In genomic region chr11:32374261-32374711, GRCh38 we compare ENCODE assay signal across 9 cellular contexts.
DNase-seq lines count a peak whose midpoint lies in the region; ATAC-seq and TF ChIP-seq lines count a peak whose summit lies in the region.
"Had no signal": no experiment of that assay in that cellular context is flagged by ENCODE, and none has a peak within 500 bp of the region (broad histone marks: within the 10 kb centered on the region; RNA-seq: fewer than 3 reads in every experiment).

No MANE protein-coding gene starts in this region.

- no peaks in the 10 kb centered on the region for H3K27me3 ChIP-seq in prostate gland (replicated peaks; ENCODE audit: insufficient read depth)

- TF ChIP-seq CTCF in fibroblast of pulmonary artery (IDR thresholded peaks at IDR 0.05; ENCODE audit: low read length, missing control alignments) = peak; percentile 56
- TF ChIP-seq CTCF in prostate gland (IDR thresholded peaks at IDR 0.05) = no peak

- no peak overlapping the region for H3K4me3 Mint-ChIP-seq in stimulated activated naive CD8-positive, alpha-beta T cell treated with anti-CD3 and anti-CD28 coated beads, Interleukin-15, amount 100 ng/mL, for 72 hours

- H3K36me3 ChIP-seq in prostate gland = no peaks in the 10 kb centered on the region

- H3K27ac Mint-ChIP-seq in stimulated activated naive CD8-positive, alpha-beta T cell treated with anti-CD3 and anti-CD28 coated beads, Interleukin-15, amount 100 ng/mL, for 72 hours = no peak overlapping the region

- WGBS in prostate gland = 52% methylated on average over 13 of the region's 13 CpGs

- DNase-seq in stimulated activated CD4-positive, alpha-beta T cell treated with anti-CD3 and anti-CD28 coated beads, Interleukin-15, amount 100 ng/mL, for 24 hours = peak; percentile 59
- DNase-seq in stimulated activated CD4-positive, alpha-beta T cell treated with anti-CD3 and anti-CD28 coated beads, Interleukin-12 subunit alpha, Interleukin-12 subunit beta, amount 100 ng/mL, for 4 hours = no peak
- peak; percentile 50 for DNase-seq in HT-29 (ENCODE audit: low spot score)
- peak; percentile 49 for DNase-seq in fibroblast of pulmonary artery (ENCODE audit: low read depth)
- peak; percentile 41 to 57 for DNase-seq in stimulated activated naive CD8-positive, alpha-beta T cell treated with anti-CD3 and anti-CD28 coated beads, Interleukin-15, amount 100 ng/mL, for 72 hours
- no peak for DNase-seq in effector CD4-positive, alpha-beta T cell
- no peak for DNase-seq in prostate gland (ENCODE audit: low spot score)

- no peaks in the 10 kb centered on the region for H3K9me3 ChIP-seq in prostate gland

- ATAC-seq in SK-N-SH treated with all-trans-retinoic acid at 6 μM for 48 hours = peak; percentile 69
- peak; percentile 64 for ATAC-seq in stimulated activated naive CD8-positive, alpha-beta T cell treated with anti-CD3 and anti-CD28 coated beads, Interleukin-15, amount 100 ng/mL, for 72 hours

- H3K4me1 ChIP-seq in prostate gland (replicated peaks) = no peaks in the 10 kb centered on the region

- peaks cover 9% of the 10 kb centered on the region for H3K27me3 Mint-ChIP-seq in stimulated activated naive CD8-positive, alpha-beta T cell treated with anti-CD3 and anti-CD28 coated beads, Interleukin-15, amount 100 ng/mL, for 72 hours

- no peak for TF ChIP-seq POLR2A in prostate gland (IDR thresholded peaks at IDR 0.05)

- no peak overlapping the region for H3K27ac ChIP-seq in prostate gland
- H3K27ac ChIP-seq: epithelial cell of prostate had no signal

- H3K4me1 Mint-ChIP-seq in stimulated activated naive CD8-positive, alpha-beta T cell treated with anti-CD3 and anti-CD28 coated beads, Interleukin-15, amount 100 ng/mL, for 72 hours = peaks cover 7% of the 10 kb centered on the region

- peaks cover 9 to 14% of the 10 kb centered on the region in 2 donors for H3K9me3 Mint-ChIP-seq in stimulated activated naive CD8-positive, alpha-beta T cell treated with anti-CD3 and anti-CD28 coated beads, Interleukin-15, amount 100 ng/mL, for 72 hours

- intact Hi-C loops in prostate gland (cut with DNase I) = no loop called here

- H3K4me3 ChIP-seq in fibroblast of pulmonary artery (replicated peaks; ENCODE audit: low read depth, low read length) (no peak overlapping the region), prostate gland (no peak overlapping the region)

TF ChIP-seq in SK-N-SH treated with all-trans-retinoic acid at 6 μM for 48 hours, 23 proteins besides CTCF, POLR2A, EP300 and RAD21:
- no peak for TF ChIP-seq PPARA (CRISPR knock-in tag; IDR thresholded peaks at IDR 0.05; ENCODE audit: borderline replicate concordance)
- TF ChIP-seq ZFP3 (CRISPR knock-in tag; IDR thresholded peaks at IDR 0.05) = no peak
- no peak for TF ChIP-seq PATZ1 (CRISPR knock-in tag; IDR thresholded peaks at IDR 0.05; ENCODE audit: borderline replicate concordance)
- TF ChIP-seq POU6F1 (CRISPR knock-in tag; IDR thresholded peaks at IDR 0.05; ENCODE audit: borderline replicate concordance, low read depth) = no peak
- TF ChIP-seq TSHZ2 (CRISPR knock-in tag; IDR thresholded peaks at IDR 0.05) = no peak
- no peak for TF ChIP-seq ZNF8 (CRISPR knock-in tag; IDR thresholded peaks at IDR 0.05)

Comparison
In these comparisons a context has a peak if more than half of its experiments do, and no peak if none do; other contexts are left out.
1. DNase-seq: peak in stimulated activated CD4-positive, alpha-beta T cell treated with anti-CD3 and anti-CD28 coated beads, Interleukin-15, amount 100 ng/mL, for 24 hours (single experiment), HT-29 (single experiment), fibroblast of pulmonary artery (single experiment) and stimulated activated naive CD8-positive, alpha-beta T cell treated with anti-CD3 and anti-CD28 coated beads, Interleukin-15, amount 100 ng/mL, for 72 hours (2 of 2); none in stimulated activated CD4-positive, alpha-beta T cell treated with anti-CD3 and anti-CD28 coated beads, Interleukin-12 subunit alpha, Interleukin-12 subunit beta, amount 100 ng/mL, for 4 hours (single experiment), effector CD4-positive, alpha-beta T cell (single experiment) and prostate gland (single experiment).